Comparison of ENCODE assay signal across 21 cellular contexts in genomic region chr3:85709483-85709882, GRCh38.
"Had no signal": no experiment of that assay in that cellular context is flagged by ENCODE, and none has a peak within 500 bp of the region (broad histone marks: within the 10 kb centered on the region; RNA-seq: fewer than 3 reads in every experiment).

No MANE protein-coding gene starts in this region.

- H3K27me3 ChIP-seq: heart left ventricle, thyroid gland, upper lobe of right lung had no signal

- H3K9me3 ChIP-seq: heart left ventricle, thyroid gland, upper lobe of right lung had no signal

- H3K4me1 ChIP-seq: heart left ventricle, parathyroid adenoma, thyroid gland, upper lobe of right lung had no signal

- H2AFZ ChIP-seq: parathyroid adenoma had no signal

- DNase-seq: activated CD4-positive, alpha-beta T cell treated with anti-CD3 and anti-CD28 coated beads for 4 hours; activated CD4-positive, alpha-beta T cell treated with anti-CD3 and anti-CD28 coated beads, Interleukin-2, amount 50 U/mL, for 48 hours; activated CD4-positive, CD25-positive, alpha-beta regulatory T cell; activated CD8-positive, alpha-beta memory T cell treated with anti-CD3 and anti-CD28 coated beads, Interleukin-2, amount 50 U/mL, for 48 hours; activated effector memory CD4-positive, alpha-beta T cell treated with Interleukin-2 at 50 U/mL for 16 hours; activated naive CD4-positive, alpha-beta T cell treated with anti-CD3 and anti-CD28 coated beads for 36 hours; activated T-cell treated with anti-CD3 and anti-CD28 coated beads, Interleukin-2, amount 50 U/mL, for 4 hours; amygdala; cortex of kidney; heart left ventricle; midbrain; natural killer cell; right cardiac atrium; stimulated activated CD4-positive, alpha-beta T cell treated with anti-CD3 and anti-CD28 coated beads, Interleukin-12 subunit alpha, Interleukin-12 subunit beta, amount 100 ng/mL, for 4 hours; stimulated activated CD4-positive, alpha-beta T cell treated with anti-CD3 and anti-CD28 coated beads, Interleukin-4, amount 100 ng/mL, for 4 hours; substantia nigra; T1000; thyroid gland; upper lobe of right lung had no signal

- H3K36me3 ChIP-seq: heart left ventricle, thyroid gland, upper lobe of right lung had no signal

- H3K27ac ChIP-seq: epithelial cell of prostate, heart left ventricle, parathyroid adenoma, thyroid gland, upper lobe of right lung had no signal

- ATAC-seq: activated T-cell treated with anti-CD3 and anti-CD28 coated beads, Interleukin-2, amount 50 U/mL, for 4 hours; heart left ventricle; natural killer cell; right cardiac atrium; upper lobe of right lung had no signal

- H3K4me3 ChIP-seq: heart left ventricle, thyroid gland, upper lobe of right lung had no signal
